ENCODE assay signal across 27 cellular contexts in the genomic region with DNA sequence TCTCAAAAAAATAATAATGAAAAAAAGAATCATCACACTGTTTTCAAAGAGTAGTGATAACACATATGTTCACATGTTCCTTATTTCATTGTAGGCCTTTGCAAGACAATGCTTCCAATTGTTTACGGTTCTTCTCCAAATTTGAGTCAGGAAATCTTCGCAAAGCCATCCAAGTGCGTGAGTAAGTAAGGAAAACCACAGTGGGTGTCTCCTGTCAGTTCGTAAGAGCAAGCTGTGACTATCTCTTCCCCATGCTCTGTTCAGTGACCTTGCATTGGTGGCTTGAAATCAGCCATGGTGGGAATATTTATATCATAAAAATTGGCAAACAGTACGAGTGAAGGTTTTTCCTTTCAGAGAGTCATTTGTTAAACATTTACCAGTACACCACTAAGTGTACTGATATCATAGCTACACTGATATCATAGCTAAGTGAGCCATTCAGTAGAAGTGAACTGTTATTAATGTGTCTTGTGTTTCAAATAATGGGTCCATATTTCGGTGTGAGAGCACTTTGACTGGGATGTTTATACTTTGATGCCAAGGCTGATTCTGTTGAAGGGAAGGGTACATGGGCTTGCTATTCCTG.
DNase-seq lines count a peak whose midpoint lies in the region; ATAC-seq, FAIRE-seq and TF ChIP-seq lines count a peak whose summit lies in the region.
"Had no signal": no experiment of that assay in that cellular context is flagged by ENCODE, and none has a peak within 500 bp of the region (broad histone marks: within the 10 kb centered on the region; RNA-seq: fewer than 3 reads in every experiment).

No MANE protein-coding gene starts in this region.

- H4K20me1 ChIP-seq in PC-3 (ENCODE audit: low read length) (no peaks in the 10 kb centered on the region), astrocyte (ENCODE audit: insufficient read depth, low read length) (no peaks in the 10 kb centered on the region), Karpas-422 (ENCODE audit: insufficient read depth, low read depth, low read length) (no peaks in the 10 kb centered on the region)
- H4K20me1 ChIP-seq: BLaER1 treated with 17β-estradiol and CSF1 and Interleukin-3, amounts not matched to agents 10 nM and 100 nM had no signal

- TF ChIP-seq RAD21 in A549 (conservative IDR thresholded peaks at IDR 0.05 in 1 of 2, IDR thresholded peaks at IDR 0.05 in 1 of 2), result no peak

- no peak overlapping the region for H3K4me3 ChIP-seq in A549
- no peak overlapping the region for H3K4me3 ChIP-seq in PC-3 (ENCODE audit: low read length)
- no peak overlapping the region for H3K4me3 ChIP-seq in astrocyte (ENCODE audit: insufficient read depth, low read depth, low read length)
- no peak overlapping the region for H3K4me3 ChIP-seq in pancreas
- H3K4me3 ChIP-seq in left ventricle myocardium inferior, result no peak overlapping the region
- no peak overlapping the region for H3K4me3 ChIP-seq in Karpas-422 (ENCODE audit: low read length)
- H3K4me3 ChIP-seq: BLaER1 treated with 17β-estradiol and CSF1 and Interleukin-3, amounts not matched to agents 10 nM and 100 nM; GM23248 had no signal

- TF ChIP-seq POLR2A in A549 (IDR thresholded peaks at IDR 0.05; ENCODE audit: low read length), result no peak

- no peak overlapping the region for H2AFZ ChIP-seq in PC-3 (ENCODE audit: low read length)
- H2AFZ ChIP-seq in astrocyte (ENCODE audit: low read depth, low read length), result no peak overlapping the region
- no peak overlapping the region for H2AFZ ChIP-seq in Karpas-422 (ENCODE audit: low read length)
- H2AFZ ChIP-seq: GM23248 had no signal

- H3K36me3 ChIP-seq in PC-3 (ENCODE audit: low read depth, low read length), result no peaks in the 10 kb centered on the region
- no peaks in the 10 kb centered on the region for H3K36me3 ChIP-seq in astrocyte (ENCODE audit: insufficient read depth, low read length)
- H3K36me3 ChIP-seq in pancreas, result no peaks in the 10 kb centered on the region
- H3K36me3 ChIP-seq in left ventricle myocardium inferior, result no peaks in the 10 kb centered on the region
- no peaks in the 10 kb centered on the region for H3K36me3 ChIP-seq in Karpas-422 (ENCODE audit: insufficient read depth, low read length)
- H3K36me3 ChIP-seq: BE2C; BLaER1 treated with 17β-estradiol and CSF1 and Interleukin-3, amounts not matched to agents 10 nM and 100 nM had no signal

- peaks cover 8% of the 10 kb centered on the region for H3K27me3 Mint-ChIP-seq in astrocyte (ENCODE audit: low read depth, unreplicated experiment)
- H3K27me3 Mint-ChIP-seq: CD4-positive, alpha-beta T cell had no signal

- TF ChIP-seq EP300 in A549 (IDR thresholded peaks at IDR 0.05), result no peak

- H3K9me3 ChIP-seq in A549 (no peaks in the 10 kb centered on the region), PC-3 (ENCODE audit: low read length) (no peaks in the 10 kb centered on the region), astrocyte (ENCODE audit: insufficient read depth, low read depth, low read length) (no peaks in the 10 kb centered on the region), pancreas (no peaks in the 10 kb centered on the region), left ventricle myocardium inferior (replicated peaks) (no peaks in the 10 kb centered on the region), Karpas-422 (ENCODE audit: low read length) (no peaks in the 10 kb centered on the region)
- H3K9me3 ChIP-seq: BE2C; BLaER1 treated with 17β-estradiol and CSF1 and Interleukin-3, amounts not matched to agents 10 nM and 100 nM had no signal

- no peak overlapping the region for H3K4me3 Mint-ChIP-seq in astrocyte (ENCODE audit: unreplicated experiment)
- H3K4me3 Mint-ChIP-seq: CD14-positive monocyte; CD4-positive, alpha-beta T cell; CD8-positive, alpha-beta memory T cell had no signal

- no peaks in the 10 kb centered on the region for H3K4me1 Mint-ChIP-seq in astrocyte (ENCODE audit: low read depth, unreplicated experiment)
- H3K4me1 Mint-ChIP-seq: CD14-positive monocyte; CD8-positive, alpha-beta memory T cell had no signal

- H3K27ac ChIP-seq in A549 (no peak overlapping the region), PC-3 (ENCODE audit: low read length) (peak overlapping the region; percentile 66), astrocyte (ENCODE audit: low read depth, low read length) (no peak overlapping the region), pancreas (no peak overlapping the region), left ventricle myocardium inferior (replicated peaks) (no peak overlapping the region), Karpas-422 (ENCODE audit: low read length) (no peak overlapping the region)
- H3K27ac ChIP-seq: 22Rv1; BLaER1 treated with 17β-estradiol and CSF1 and Interleukin-3, amounts not matched to agents 10 nM and 100 nM; GM23248 had no signal

- no peaks in the 10 kb centered on the region for H3K4me1 ChIP-seq in A549
- H3K4me1 ChIP-seq in PC-3 (ENCODE audit: insufficient read depth, low read length), result no peaks in the 10 kb centered on the region
- H3K4me1 ChIP-seq in astrocyte (ENCODE audit: insufficient read depth, low read length), result no peaks in the 10 kb centered on the region
- H3K4me1 ChIP-seq in pancreas, result peaks cover 0 to 6% (median 3%) of the 10 kb centered on the region in 3 donors
- H3K4me1 ChIP-seq in left ventricle myocardium inferior, result no peaks in the 10 kb centered on the region
- no peaks in the 10 kb centered on the region for H3K4me1 ChIP-seq in Karpas-422 (ENCODE audit: low read length)
- H3K4me1 ChIP-seq: BE2C; BLaER1 treated with 17β-estradiol and CSF1 and Interleukin-3, amounts not matched to agents 10 nM and 100 nM had no signal

- no peak for DNase-seq in A549 (ENCODE audit: low read depth in 1 of 2, low spot score in 1 of 2)
- DNase-seq in PC-3, result peak; percentile 18
- peak; percentile 64 for DNase-seq in astrocyte (ENCODE audit: low read depth)
- DNase-seq in pancreas, result no peak
- no peak for DNase-seq in left ventricle myocardium inferior
- no peak for DNase-seq in Karpas-422
- no peak for DNase-seq in left ventricle myocardium superior
- DNase-seq: ACHN; AML-193; BE2C; Calu3; CD4-positive, alpha-beta T cell; CD8-positive, alpha-beta memory T cell; COR-L47; DMS53; DMS79 treated with DMSO at 0.1 percent for 48 hours; GF-D8; GM23248; H7; HCEC 1CT had no signal

- no peak overlapping the region for H3K4me2 ChIP-seq in A549
- no peak overlapping the region for H3K4me2 ChIP-seq in PC-3 (ENCODE audit: low read length)
- H3K4me2 ChIP-seq in astrocyte (ENCODE audit: low read length), result no peak overlapping the region
- no peak overlapping the region for H3K4me2 ChIP-seq in Karpas-422 (ENCODE audit: low read depth, low read length, poor library complexity, severe bottlenecking)
- H3K4me2 ChIP-seq: BLaER1 treated with 17β-estradiol and CSF1 and Interleukin-3, amounts not matched to agents 10 nM and 100 nM had no signal

- TF ChIP-seq CTCF in A549 (IDR thresholded peaks at IDR 0.05), result no peak
- no peak for TF ChIP-seq CTCF in PC-3 (conservative IDR thresholded peaks at IDR 0.05; ENCODE audit: low read depth, low read length)
- TF ChIP-seq CTCF in astrocyte (IDR thresholded peaks at IDR 0.05; ENCODE audit: insufficient read depth, low read depth, low read length), result no peak
- no peak for TF ChIP-seq CTCF in pancreas (IDR thresholded peaks at IDR 0.05)
- no peak for TF ChIP-seq CTCF in left ventricle myocardium inferior (IDR thresholded peaks at IDR 0.05; ENCODE audit: borderline replicate concordance)

- H3F3A ChIP-seq in PC-3 (ENCODE audit: low read length, unreplicated experiment), result no peaks in the 10 kb centered on the region

- ATAC-seq in A549 (no peak), PC-3 (no peak), pancreas (peak in 3 of 4 donors; percentile 65 to 83 (median 82)), left ventricle myocardium superior (no peak)

- H3K79me2 ChIP-seq in PC-3 (ENCODE audit: low read length), result no peaks in the 10 kb centered on the region
- H3K79me2 ChIP-seq in astrocyte (ENCODE audit: insufficient read depth, low read length), result no peaks in the 10 kb centered on the region
- no peaks in the 10 kb centered on the region for H3K79me2 ChIP-seq in Karpas-422 (ENCODE audit: low read length)

- 5% methylated on average over 6 of the region's 6 CpGs for WGBS in A549 (ENCODE audit: missing lambda C conversion rate)
- 43 to 50% methylated on average over 6 of the region's 6 CpGs for WGBS in pancreas, 2 donors

- H3K27ac Mint-ChIP-seq in astrocyte (ENCODE audit: unreplicated experiment), result no peak overlapping the region
- H3K27ac Mint-ChIP-seq: CD14-positive monocyte; CD4-positive, alpha-beta T cell; CD8-positive, alpha-beta memory T cell had no signal

- no peaks in the 10 kb centered on the region for H3K9me3 Mint-ChIP-seq in astrocyte (ENCODE audit: unreplicated experiment)
- H3K9me3 Mint-ChIP-seq: CD4-positive, alpha-beta T cell; CD8-positive, alpha-beta memory T cell had no signal

- BruUV-seq in PC-3 (replicated peaks; lab: Mats Ljungman, UMichigan), result no TSS peak

- FAIRE-seq in A549 (lab: Jason Lieb, UNC) (peak; percentile 32), astrocyte (lab: Jason Lieb, UNC) (no peak), pancreas (lab: Jason Lieb, UNC) (no peak)
- FAIRE-seq: A204.1, GM12891, GM18507, H1 had no signal

- H3K27me3 ChIP-seq in PC-3 (ENCODE audit: low read length), result no peaks in the 10 kb centered on the region
- no peaks in the 10 kb centered on the region for H3K27me3 ChIP-seq in astrocyte (ENCODE audit: insufficient read depth, low read length)
- H3K27me3 ChIP-seq in pancreas, result no peaks in the 10 kb centered on the region
- H3K27me3 ChIP-seq in left ventricle myocardium inferior (ENCODE audit: low read depth), result peaks cover 44% of the 10 kb centered on the region
- H3K27me3 ChIP-seq in Karpas-422 (ENCODE audit: low read length), result no peaks in the 10 kb centered on the region
- H3K27me3 ChIP-seq: BE2C; BLaER1 treated with 17β-estradiol and CSF1 and Interleukin-3, amounts not matched to agents 10 nM and 100 nM had no signal

- intact Hi-C loops in PC-3 (cut with micrococcal nuclease) (no loop called here), pancreas (cut with DNase I) (no loop called here), left ventricle myocardium inferior (cut with micrococcal nuclease) (no loop called here), left ventricle myocardium superior (cut with micrococcal nuclease) (no loop called here)

- H3K9me2 ChIP-seq in PC-3 (replicated peaks; ENCODE audit: low read length), result no peaks in the 10 kb centered on the region
- no peaks in the 10 kb centered on the region for H3K9me2 ChIP-seq in Karpas-422 (replicated peaks; ENCODE audit: insufficient read depth, low read length)

- CTCF ChIA-PET in A549 (lab: Yijun Ruan, JAX), result interaction anchor here (0.7 kb wide), 1 partner anchor 18 kb away, joined by 3 read pairs; no protein-coding TSS in a partner anchor
- CTCF ChIA-PET in PC-3 (lab: Charles Lee), result no interaction called here

- POLR2A ChIA-PET in A549 (lab: Yijun Ruan, JAX), result no interaction called here
- POLR2A ChIA-PET in PC-3 (lab: Charles Lee; ENCODE audit: unreplicated experiment), result no interaction called here

- H3K9ac ChIP-seq in PC-3 (ENCODE audit: low read length) (no peak overlapping the region), astrocyte (ENCODE audit: low read length) (no peak overlapping the region), Karpas-422 (ENCODE audit: low read length) (no peak overlapping the region)
- H3K9ac ChIP-seq: BLaER1 treated with 17β-estradiol and CSF1 and Interleukin-3, amounts not matched to agents 10 nM and 100 nM; GM23248 had no signal

- H3K36me3 Mint-ChIP-seq in astrocyte (ENCODE audit: low read depth, unreplicated experiment), result no peaks in the 10 kb centered on the region
- H3K36me3 Mint-ChIP-seq: CD14-positive monocyte; CD8-positive, alpha-beta memory T cell had no signal

TF ChIP-seq in A549, 52 proteins besides CTCF, POLR2A, EP300 and RAD21 (continues in another document):
- TF ChIP-seq NR3C1 (IDR thresholded peaks at IDR 0.05), result no peak

Comparison
In these comparisons a context has a peak if more than half of its experiments do, and no peak if none do; other contexts are left out.
1. ATAC-seq: peak in pancreas (3 of 4); none in A549 (0 of 2), PC-3 (single experiment) and left ventricle myocardium superior (single experiment).
2. DNase-seq: peak in PC-3 (single experiment) and astrocyte (single experiment); none in A549 (0 of 2), pancreas (0 of 6), left ventricle myocardium inferior (single experiment), Karpas-422 (single experiment) and left ventricle myocardium superior (single experiment).